In genomic region chr3:120438971-120439370, GRCh38 we compare ENCODE assay signal across 1 cellular context.
A peak's percentile ranks its signal among the peaks of the same experiment; 100 is the strongest.
TF ChIP-seq lines count a peak whose summit lies in the region.

No MANE protein-coding gene starts in this region.

TF ChIP-seq in IMR-90, 13 proteins besides CTCF, POLR2A, EP300 and RAD21 (continued from another document):
- TF ChIP-seq ELK1 (IDR thresholded peaks at IDR 0.05; ENCODE audit: borderline replicate concordance, low read depth, low read length) (no peak), NFE2L2 (IDR thresholded peaks at IDR 0.05; ENCODE audit: low read depth, low read length) (no peak), MAZ (IDR thresholded peaks at IDR 0.05; ENCODE audit: borderline replicate concordance, low read depth, low read length) (peak; percentile 61)
TF ChIP-seq in IMR-90: peak in this region for 5.
